In the genomic region with DNA sequence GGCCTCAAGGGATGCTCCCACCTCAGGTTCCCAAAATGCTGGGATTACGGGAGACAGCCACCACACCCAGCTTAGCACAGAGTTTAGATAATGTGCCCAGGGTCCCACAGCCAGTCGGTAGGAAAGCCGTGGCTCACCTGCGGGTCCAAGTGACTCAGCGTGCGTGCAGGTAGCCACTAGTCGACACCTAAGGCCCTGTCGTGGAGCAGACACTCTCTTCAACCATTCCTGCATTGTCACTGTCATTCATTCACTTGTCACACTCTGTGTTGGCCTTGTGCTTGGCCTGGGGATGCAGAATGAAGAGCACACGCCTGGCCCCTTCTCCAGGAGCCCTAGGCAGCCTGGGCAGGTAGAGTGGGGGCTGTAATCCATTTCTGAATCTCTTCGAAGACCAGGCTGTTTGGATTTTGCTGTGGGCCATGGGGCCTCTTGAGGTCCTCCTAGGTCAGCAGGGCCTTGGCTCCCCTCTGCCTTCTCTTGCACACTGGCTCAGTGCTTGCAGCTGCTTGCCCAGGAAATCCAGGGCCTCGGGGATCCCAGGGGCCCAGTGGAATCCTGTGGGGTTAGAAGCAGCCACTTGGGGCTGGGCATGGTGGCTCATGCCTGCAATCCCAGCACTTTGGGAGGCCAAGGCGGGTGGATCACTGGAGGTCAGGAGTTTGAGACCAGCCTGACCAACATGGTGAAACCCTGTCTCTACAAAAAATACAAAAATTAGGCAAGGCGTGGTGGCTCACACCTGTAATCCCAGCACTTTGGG, we compare ENCODE assay signal across 1 cellular context.
TF ChIP-seq lines count a peak whose summit lies in the region.

No MANE protein-coding gene starts in this region.

TF ChIP-seq in K562, 482 proteins besides CTCF, POLR2A, EP300 and RAD21:
- TF ChIP-seq NR2C2 (CRISPR knock-in tag; IDR thresholded peaks at IDR 0.05) (no peak), NR2C2 (tag; IDR thresholded peaks at IDR 0.05) (no peak), NR4A1 (CRISPR knock-in tag; IDR thresholded peaks at IDR 0.05) (no peak), NR4A1 (tag; IDR thresholded peaks at IDR 0.05) (no peak), RBBP5 (IDR thresholded peaks at IDR 0.05; ENCODE audit: borderline replicate concordance, insufficient read depth, low read length, poor library complexity, severe bottlenecking) (no peak), NCOA4 (IDR thresholded peaks at IDR 0.05; ENCODE audit: partially characterized antibody) (no peak), ZNF584 (CRISPR knock-in tag; IDR thresholded peaks at IDR 0.05; ENCODE audit: low read depth) (no peak), ZNF766 (CRISPR knock-in tag; conservative IDR thresholded peaks at IDR 0.05) (no peak), ARNT (IDR thresholded peaks at IDR 0.05) (no peak), ZNF551 (CRISPR knock-in tag; IDR thresholded peaks at IDR 0.05) (no peak), RAD51 (IDR thresholded peaks at IDR 0.05; ENCODE audit: borderline replicate concordance, low read depth) (no peak), ERF (CRISPR knock-in tag; IDR thresholded peaks at IDR 0.05) (no peak)
- TF ChIP-seq, protein P1, sequence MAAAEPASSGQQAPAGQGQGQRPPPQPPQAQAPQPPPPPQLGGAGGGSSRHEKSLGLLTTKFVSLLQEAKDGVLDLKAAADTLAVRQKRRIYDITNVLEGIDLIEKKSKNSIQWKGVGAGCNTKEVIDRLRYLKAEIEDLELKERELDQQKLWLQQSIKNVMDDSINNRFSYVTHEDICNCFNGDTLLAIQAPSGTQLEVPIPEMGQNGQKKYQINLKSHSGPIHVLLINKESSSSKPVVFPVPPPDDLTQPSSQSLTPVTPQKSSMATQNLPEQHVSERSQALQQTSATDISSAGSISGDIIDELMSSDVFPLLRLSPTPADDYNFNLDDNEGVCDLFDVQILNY (CRISPR knock-in tag; IDR thresholded peaks at IDR 0.05) = no peak
- TF ChIP-seq, protein P2, sequence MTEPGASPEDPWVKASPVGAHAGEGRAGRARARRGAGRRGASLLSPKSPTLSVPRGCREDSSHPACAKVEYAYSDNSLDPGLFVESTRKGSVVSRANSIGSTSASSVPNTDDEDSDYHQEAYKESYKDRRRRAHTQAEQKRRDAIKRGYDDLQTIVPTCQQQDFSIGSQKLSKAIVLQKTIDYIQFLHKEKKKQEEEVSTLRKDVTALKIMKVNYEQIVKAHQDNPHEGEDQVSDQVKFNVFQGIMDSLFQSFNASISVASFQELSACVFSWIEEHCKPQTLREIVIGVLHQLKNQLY (CRISPR knock-in tag; conservative IDR thresholded peaks at IDR 0.05) = peak in 1 of 2 experiments; percentile 83; a peak in 2 of 4 replicates
- TF ChIP-seq, protein P3, sequence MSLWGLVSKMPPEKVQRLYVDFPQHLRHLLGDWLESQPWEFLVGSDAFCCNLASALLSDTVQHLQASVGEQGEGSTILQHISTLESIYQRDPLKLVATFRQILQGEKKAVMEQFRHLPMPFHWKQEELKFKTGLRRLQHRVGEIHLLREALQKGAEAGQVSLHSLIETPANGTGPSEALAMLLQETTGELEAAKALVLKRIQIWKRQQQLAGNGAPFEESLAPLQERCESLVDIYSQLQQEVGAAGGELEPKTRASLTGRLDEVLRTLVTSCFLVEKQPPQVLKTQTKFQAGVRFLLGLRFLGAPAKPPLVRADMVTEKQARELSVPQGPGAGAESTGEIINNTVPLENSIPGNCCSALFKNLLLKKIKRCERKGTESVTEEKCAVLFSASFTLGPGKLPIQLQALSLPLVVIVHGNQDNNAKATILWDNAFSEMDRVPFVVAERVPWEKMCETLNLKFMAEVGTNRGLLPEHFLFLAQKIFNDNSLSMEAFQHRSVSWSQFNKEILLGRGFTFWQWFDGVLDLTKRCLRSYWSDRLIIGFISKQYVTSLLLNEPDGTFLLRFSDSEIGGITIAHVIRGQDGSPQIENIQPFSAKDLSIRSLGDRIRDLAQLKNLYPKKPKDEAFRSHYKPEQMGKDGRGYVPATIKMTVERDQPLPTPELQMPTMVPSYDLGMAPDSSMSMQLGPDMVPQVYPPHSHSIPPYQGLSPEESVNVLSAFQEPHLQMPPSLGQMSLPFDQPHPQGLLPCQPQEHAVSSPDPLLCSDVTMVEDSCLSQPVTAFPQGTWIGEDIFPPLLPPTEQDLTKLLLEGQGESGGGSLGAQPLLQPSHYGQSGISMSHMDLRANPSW (CRISPR knock-in tag; IDR thresholded peaks at IDR 0.05) = peak; percentile 90; the same call in 1 of the 2 replicates
- TF ChIP-seq, protein P4, sequence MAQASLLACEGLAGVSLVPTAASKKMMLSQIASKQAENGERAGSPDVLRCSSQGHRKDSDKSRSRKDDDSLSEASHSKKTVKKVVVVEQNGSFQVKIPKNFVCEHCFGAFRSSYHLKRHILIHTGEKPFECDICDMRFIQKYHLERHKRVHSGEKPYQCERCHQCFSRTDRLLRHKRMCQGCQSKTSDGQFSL (CRISPR knock-in tag; IDR thresholded peaks at IDR 0.05) = no peak
- TF ChIP-seq, protein P4 (tag; IDR thresholded peaks at IDR 0.05) = no peak
- TF ChIP-seq, protein P5, sequence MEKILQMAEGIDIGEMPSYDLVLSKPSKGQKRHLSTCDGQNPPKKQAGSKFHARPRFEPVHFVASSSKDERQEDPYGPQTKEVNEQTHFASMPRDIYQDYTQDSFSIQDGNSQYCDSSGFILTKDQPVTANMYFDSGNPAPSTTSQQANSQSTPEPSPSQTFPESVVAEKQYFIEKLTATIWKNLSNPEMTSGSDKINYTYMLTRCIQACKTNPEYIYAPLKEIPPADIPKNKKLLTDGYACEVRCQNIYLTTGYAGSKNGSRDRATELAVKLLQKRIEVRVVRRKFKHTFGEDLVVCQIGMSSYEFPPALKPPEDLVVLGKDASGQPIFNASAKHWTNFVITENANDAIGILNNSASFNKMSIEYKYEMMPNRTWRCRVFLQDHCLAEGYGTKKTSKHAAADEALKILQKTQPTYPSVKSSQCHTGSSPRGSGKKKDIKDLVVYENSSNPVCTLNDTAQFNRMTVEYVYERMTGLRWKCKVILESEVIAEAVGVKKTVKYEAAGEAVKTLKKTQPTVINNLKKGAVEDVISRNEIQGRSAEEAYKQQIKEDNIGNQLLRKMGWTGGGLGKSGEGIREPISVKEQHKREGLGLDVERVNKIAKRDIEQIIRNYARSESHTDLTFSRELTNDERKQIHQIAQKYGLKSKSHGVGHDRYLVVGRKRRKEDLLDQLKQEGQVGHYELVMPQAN (IDR thresholded peaks at IDR 0.05; ENCODE audit: borderline replicate concordance) = no peak
- TF ChIP-seq, protein P6, sequence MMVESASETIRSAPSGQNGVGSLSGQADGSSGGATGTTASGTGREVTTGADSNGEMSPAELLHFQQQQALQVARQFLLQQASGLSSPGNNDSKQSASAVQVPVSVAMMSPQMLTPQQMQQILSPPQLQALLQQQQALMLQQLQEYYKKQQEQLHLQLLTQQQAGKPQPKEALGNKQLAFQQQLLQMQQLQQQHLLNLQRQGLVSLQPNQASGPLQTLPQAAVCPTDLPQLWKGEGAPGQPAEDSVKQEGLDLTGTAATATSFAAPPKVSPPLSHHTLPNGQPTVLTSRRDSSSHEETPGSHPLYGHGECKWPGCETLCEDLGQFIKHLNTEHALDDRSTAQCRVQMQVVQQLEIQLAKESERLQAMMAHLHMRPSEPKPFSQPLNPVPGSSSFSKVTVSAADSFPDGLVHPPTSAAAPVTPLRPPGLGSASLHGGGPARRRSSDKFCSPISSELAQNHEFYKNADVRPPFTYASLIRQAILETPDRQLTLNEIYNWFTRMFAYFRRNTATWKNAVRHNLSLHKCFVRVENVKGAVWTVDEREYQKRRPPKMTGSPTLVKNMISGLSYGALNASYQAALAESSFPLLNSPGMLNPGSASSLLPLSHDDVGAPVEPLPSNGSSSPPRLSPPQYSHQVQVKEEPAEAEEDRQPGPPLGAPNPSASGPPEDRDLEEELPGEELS (CRISPR knock-in tag; IDR thresholded peaks at IDR 0.05; ENCODE audit: borderline replicate concordance) = no peak
- TF ChIP-seq, protein P7, sequence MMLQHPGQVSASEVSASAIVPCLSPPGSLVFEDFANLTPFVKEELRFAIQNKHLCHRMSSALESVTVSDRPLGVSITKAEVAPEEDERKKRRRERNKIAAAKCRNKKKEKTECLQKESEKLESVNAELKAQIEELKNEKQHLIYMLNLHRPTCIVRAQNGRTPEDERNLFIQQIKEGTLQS (IDR thresholded peaks at IDR 0.05) = no peak
- TF ChIP-seq, protein P7 (CRISPR knock-in tag; conservative IDR thresholded peaks at IDR 0.05) = peak; percentile 40; the same call in 1 of the 2 replicates
